Comparison of ENCODE assay signal across 17 cellular contexts in genomic region chr7:142584765-142585164, GRCh38.
"Had no signal": no experiment of that assay in that cellular context is flagged by ENCODE, and none has a peak within 500 bp of the region (broad histone marks: within the 10 kb centered on the region; RNA-seq: fewer than 3 reads in every experiment).

No MANE protein-coding gene starts in this region.

- H3K36me3 ChIP-seq: right lobe of liver, spleen, transverse colon had no signal

- H3K27ac Mint-ChIP-seq: activated CD4-positive, alpha-beta memory T cell treated with anti-CD3 and anti-CD28 coated beads for 36 hours; activated naive CD8-positive, alpha-beta T cell treated with anti-CD3 and anti-CD28 coated beads for 36 hours; activated T-cell treated with anti-CD3 and anti-CD28 coated beads, Interleukin-2, amount 50 U/mL, for 72 hours; memory B cell; nephron progenitor cell; stimulated activated naive B cell treated with anti-CD40 and anti-IgM and Interleukin-4, amounts not matched to agents 10 μg/mL and 1 μg/mL and 100 μg/mL, for 72 hours had no signal

- H3K9me3 ChIP-seq: psoas muscle, right lobe of liver, spleen, transverse colon had no signal

- DNase-seq: activated CD4-positive, alpha-beta memory T cell treated with anti-CD3 and anti-CD28 coated beads for 36 hours; activated CD4-positive, alpha-beta T cell treated with anti-CD3 and anti-CD28 coated beads for 1 hour; activated gamma-delta T cell treated with Interleukin-2 at 50 U/mL for 16 hours; activated naive CD8-positive, alpha-beta T cell treated with anti-CD3 and anti-CD28 coated beads for 36 hours; activated T-cell treated with anti-CD3 and anti-CD28 coated beads, Interleukin-2, amount 50 U/mL, for 72 hours; aorta; caudate nucleus; effector CD8-positive, alpha-beta T cell; nephron progenitor cell; psoas muscle; right lobe of liver; spleen; stimulated activated CD4-positive, alpha-beta T cell treated with anti-CD3 and anti-CD28 coated beads, Interleukin-1b, Interleukin-23, amount 100 ng/mL, for 48 hours; stimulated activated naive B cell treated with anti-CD40 and anti-IgM and Interleukin-4, amounts not matched to agents 10 μg/mL and 1 μg/mL and 100 μg/mL, for 72 hours; transverse colon had no signal

- H3K4me3 ChIP-seq: coronary artery, psoas muscle, right lobe of liver, spleen, transverse colon had no signal

- H3K27me3 Mint-ChIP-seq: activated CD4-positive, alpha-beta memory T cell treated with anti-CD3 and anti-CD28 coated beads for 36 hours; activated naive CD8-positive, alpha-beta T cell treated with anti-CD3 and anti-CD28 coated beads for 36 hours; memory B cell; stimulated activated naive B cell treated with anti-CD40 and anti-IgM and Interleukin-4, amounts not matched to agents 10 μg/mL and 1 μg/mL and 100 μg/mL, for 72 hours had no signal

- H3K36me3 Mint-ChIP-seq: activated CD4-positive, alpha-beta memory T cell treated with anti-CD3 and anti-CD28 coated beads for 36 hours; activated naive CD8-positive, alpha-beta T cell treated with anti-CD3 and anti-CD28 coated beads for 36 hours; memory B cell; stimulated activated naive B cell treated with anti-CD40 and anti-IgM and Interleukin-4, amounts not matched to agents 10 μg/mL and 1 μg/mL and 100 μg/mL, for 72 hours had no signal

- H3K4me3 Mint-ChIP-seq: activated CD4-positive, alpha-beta memory T cell treated with anti-CD3 and anti-CD28 coated beads for 36 hours; activated naive CD8-positive, alpha-beta T cell treated with anti-CD3 and anti-CD28 coated beads for 36 hours; activated T-cell treated with anti-CD3 and anti-CD28 coated beads, Interleukin-2, amount 50 U/mL, for 72 hours; memory B cell; nephron progenitor cell; stimulated activated naive B cell treated with anti-CD40 and anti-IgM and Interleukin-4, amounts not matched to agents 10 μg/mL and 1 μg/mL and 100 μg/mL, for 72 hours had no signal

- H3K9me3 Mint-ChIP-seq: activated CD4-positive, alpha-beta memory T cell treated with anti-CD3 and anti-CD28 coated beads for 36 hours; activated naive CD8-positive, alpha-beta T cell treated with anti-CD3 and anti-CD28 coated beads for 36 hours; activated T-cell treated with anti-CD3 and anti-CD28 coated beads, Interleukin-2, amount 50 U/mL, for 72 hours; memory B cell; nephron progenitor cell; stimulated activated naive B cell treated with anti-CD40 and anti-IgM and Interleukin-4, amounts not matched to agents 10 μg/mL and 1 μg/mL and 100 μg/mL, for 72 hours had no signal

- ATAC-seq: activated T-cell treated with anti-CD3 and anti-CD28 coated beads, Interleukin-2, amount 50 U/mL, for 72 hours; right lobe of liver; stimulated activated naive B cell treated with anti-CD40 and anti-IgM and Interleukin-4, amounts not matched to agents 10 μg/mL and 1 μg/mL and 100 μg/mL, for 72 hours had no signal

- H3K27ac ChIP-seq: coronary artery, psoas muscle, right lobe of liver, spleen, transverse colon had no signal

- H3K27me3 ChIP-seq: right lobe of liver, spleen, transverse colon had no signal
